In the genomic region with DNA sequence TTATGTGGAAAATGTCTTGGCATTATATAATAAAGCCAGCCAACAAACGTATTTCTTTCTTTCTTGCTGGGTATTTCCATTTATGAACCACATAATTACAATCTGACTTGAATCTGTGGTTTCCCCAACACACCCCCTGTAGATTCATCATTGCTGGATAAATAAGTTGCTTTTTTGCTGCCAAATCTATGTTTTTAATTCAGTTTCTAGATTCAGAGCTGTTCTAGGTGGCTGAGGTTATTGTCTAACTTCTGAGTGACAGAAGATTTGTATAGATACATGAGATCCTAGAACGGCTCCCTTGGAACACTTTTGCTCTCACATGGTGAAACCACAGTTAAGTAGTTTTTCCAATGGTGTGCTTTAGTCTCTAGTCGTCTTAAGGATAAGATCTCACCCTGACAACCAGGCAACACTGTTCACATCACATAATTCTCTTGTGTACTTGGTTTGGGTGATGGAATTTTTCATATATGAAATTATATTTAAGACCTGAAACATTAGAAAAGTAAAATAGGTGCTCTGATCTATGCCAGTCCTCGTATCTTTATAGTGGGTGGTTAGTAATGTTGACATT, we compare ENCODE assay signal across 21 cellular contexts.
DNase-seq lines count a peak whose midpoint lies in the region; ATAC-seq and TF ChIP-seq lines count a peak whose summit lies in the region.
"Had no signal": no experiment of that assay in that cellular context is flagged by ENCODE, and none has a peak within 500 bp of the region (broad histone marks: within the 10 kb centered on the region; RNA-seq: fewer than 3 reads in every experiment).

No MANE protein-coding gene starts in this region.

- H3K27ac ChIP-seq in CD8-positive, alpha-beta T cell (ENCODE audit: low read depth, low read length), result no peak overlapping the region
- no peak overlapping the region for H3K27ac ChIP-seq in transverse colon
- H3K27ac ChIP-seq: BLaER1 treated with 17β-estradiol and CSF1 and Interleukin-3, amounts not matched to agents 10 nM and 100 nM; Peyer's patch had no signal

- H3K36me3 Mint-ChIP-seq in activated CD4-positive, alpha-beta T cell treated with anti-CD3 and anti-CD28 coated beads for 36 hours (ENCODE audit: low read depth), result peaks cover 15% of the 10 kb centered on the region
- H3K36me3 Mint-ChIP-seq in activated CD4-positive, alpha-beta T cell treated with anti-CD3 and anti-CD28 coated beads, Interleukin-2, amount 10 ng/mL, durations not matched to agents 24 days and 14 days (ENCODE audit: low read depth), result peaks cover 4% of the 10 kb centered on the region
- H3K36me3 Mint-ChIP-seq in CD8-positive, alpha-beta T cell, result peaks cover 33% of the 10 kb centered on the region
- peaks cover 15% of the 10 kb centered on the region for H3K36me3 Mint-ChIP-seq in activated naive CD8-positive, alpha-beta T cell treated with anti-CD3 and anti-CD28 coated beads for 36 hours
- no peaks in the 10 kb centered on the region for H3K36me3 Mint-ChIP-seq in osteocyte (ENCODE audit: unreplicated experiment)

- no peaks in the 10 kb centered on the region for H3K27me3 Mint-ChIP-seq in activated CD4-positive, alpha-beta T cell treated with anti-CD3 and anti-CD28 coated beads for 36 hours
- no peaks in the 10 kb centered on the region for H3K27me3 Mint-ChIP-seq in activated CD4-positive, alpha-beta T cell treated with anti-CD3 and anti-CD28 coated beads, Interleukin-2, amount 10 ng/mL, durations not matched to agents 24 days and 14 days
- no peaks in the 10 kb centered on the region for H3K27me3 Mint-ChIP-seq in CD8-positive, alpha-beta T cell (ENCODE audit: low read depth)
- no peaks in the 10 kb centered on the region for H3K27me3 Mint-ChIP-seq in activated naive CD8-positive, alpha-beta T cell treated with anti-CD3 and anti-CD28 coated beads for 36 hours
- H3K27me3 Mint-ChIP-seq in osteocyte (ENCODE audit: unreplicated experiment), result no peaks in the 10 kb centered on the region

- H3K4me1 ChIP-seq in CD8-positive, alpha-beta T cell (ENCODE audit: insufficient read depth, low read length), result no peaks in the 10 kb centered on the region
- peaks cover 0 to 7% (median 0%) of the 10 kb centered on the region in 4 donors for H3K4me1 ChIP-seq in transverse colon
- H3K4me1 ChIP-seq: Peyer's patch had no signal

- no peak for TF ChIP-seq POLR2A in transverse colon (IDR thresholded peaks at IDR 0.05)

- intact Hi-C loops in activated CD4-positive, alpha-beta T cell treated with anti-CD3 and anti-CD28 coated beads for 36 hours (cut with DNase I, micrococcal nuclease), result no loop called here
- intact Hi-C loops in activated CD4-positive, alpha-beta T cell treated with anti-CD3 and anti-CD28 coated beads, Interleukin-2, amount 10 ng/mL, durations not matched to agents 24 days and 14 days (cut with micrococcal nuclease), result no loop called here
- intact Hi-C loops in CD8-positive, alpha-beta T cell (cut with DNase I, micrococcal nuclease), result no loop called here
- intact Hi-C loops in transverse colon (cut with DNase I; ENCODE audit: low total_unique reads), result no loop called here

- TF ChIP-seq CTCF in CD8-positive, alpha-beta T cell (IDR thresholded peaks at IDR 0.05), result no peak
- TF ChIP-seq CTCF in osteocyte (IDR thresholded peaks at IDR 0.05) (no peak), transverse colon (IDR thresholded peaks at IDR 0.05) (no peak)

- in situ Hi-C loops in transverse colon (cut with MboI; ENCODE audit: low pct_ligation_motif_present in 1 of 4, low pct_unique_long_range_greater_than_20kb in 1 of 4, low sequenced_read_pairs in 3 of 4), result no loop called here

- WGBS in transverse colon (ENCODE audit: low coverage in 1 of 2), 2 donors, result 75 to 82% methylated on average over 4 of the region's 4 CpGs

- no peaks in the 10 kb centered on the region for H3K9me3 Mint-ChIP-seq in activated CD4-positive, alpha-beta T cell treated with anti-CD3 and anti-CD28 coated beads for 36 hours (ENCODE audit: low read depth)
- no peaks in the 10 kb centered on the region for H3K9me3 Mint-ChIP-seq in activated CD4-positive, alpha-beta T cell treated with anti-CD3 and anti-CD28 coated beads, Interleukin-2, amount 10 ng/mL, durations not matched to agents 24 days and 14 days
- no peaks in the 10 kb centered on the region for H3K9me3 Mint-ChIP-seq in CD8-positive, alpha-beta T cell
- H3K9me3 Mint-ChIP-seq in activated naive CD8-positive, alpha-beta T cell treated with anti-CD3 and anti-CD28 coated beads for 36 hours, result no peaks in the 10 kb centered on the region
- no peaks in the 10 kb centered on the region for H3K9me3 Mint-ChIP-seq in osteocyte (ENCODE audit: unreplicated experiment)

- no peak overlapping the region for H3K4me3 Mint-ChIP-seq in activated CD4-positive, alpha-beta T cell treated with anti-CD3 and anti-CD28 coated beads for 36 hours
- H3K4me3 Mint-ChIP-seq in activated CD4-positive, alpha-beta T cell treated with anti-CD3 and anti-CD28 coated beads, Interleukin-2, amount 10 ng/mL, durations not matched to agents 24 days and 14 days, result no peak overlapping the region
- no peak overlapping the region for H3K4me3 Mint-ChIP-seq in CD8-positive, alpha-beta T cell
- no peak overlapping the region for H3K4me3 Mint-ChIP-seq in activated naive CD8-positive, alpha-beta T cell treated with anti-CD3 and anti-CD28 coated beads for 36 hours
- H3K4me3 Mint-ChIP-seq in osteocyte (ENCODE audit: unreplicated experiment), result no peak overlapping the region

- POLR2A ChIA-PET in activated CD4-positive, alpha-beta T cell treated with anti-CD3 and anti-CD28 coated beads for 36 hours (lab: Charles Lee), result interaction anchor here (0.6 kb wide), 1 partner anchor 27 kb away, joined by 3 read pairs; no protein-coding TSS in a partner anchor
- POLR2A ChIA-PET in CD8-positive, alpha-beta T cell (lab: Charles Lee), result interaction anchor here (0.6 kb wide), 1 partner anchor 633 kb away, joined by 3 read pairs; no protein-coding TSS in a partner anchor

- H3K9me3 ChIP-seq in CD8-positive, alpha-beta T cell (ENCODE audit: low read length), result no peaks in the 10 kb centered on the region
- no peaks in the 10 kb centered on the region for H3K9me3 ChIP-seq in transverse colon
- H3K9me3 ChIP-seq: Peyer's patch had no signal

- no peaks in the 10 kb centered on the region for H3K27me3 ChIP-seq in CD8-positive, alpha-beta T cell (ENCODE audit: insufficient read depth, low read length)
- H3K27me3 ChIP-seq in transverse colon, result no peaks in the 10 kb centered on the region
- H3K27me3 ChIP-seq: BLaER1 treated with 17β-estradiol and CSF1 and Interleukin-3, amounts not matched to agents 10 nM and 100 nM; Peyer's patch had no signal

- peaks cover 54% of the 10 kb centered on the region for H3K4me1 Mint-ChIP-seq in activated CD4-positive, alpha-beta T cell treated with anti-CD3 and anti-CD28 coated beads for 36 hours
- peaks cover 6% of the 10 kb centered on the region for H3K4me1 Mint-ChIP-seq in activated CD4-positive, alpha-beta T cell treated with anti-CD3 and anti-CD28 coated beads, Interleukin-2, amount 10 ng/mL, durations not matched to agents 24 days and 14 days
- H3K4me1 Mint-ChIP-seq in CD8-positive, alpha-beta T cell (ENCODE audit: low read depth), result peaks cover 54% of the 10 kb centered on the region
- peaks cover 32% of the 10 kb centered on the region for H3K4me1 Mint-ChIP-seq in activated naive CD8-positive, alpha-beta T cell treated with anti-CD3 and anti-CD28 coated beads for 36 hours
- peaks cover 16% of the 10 kb centered on the region for H3K4me1 Mint-ChIP-seq in osteocyte (ENCODE audit: unreplicated experiment)

- CTCF ChIA-PET in activated CD4-positive, alpha-beta T cell treated with anti-CD3 and anti-CD28 coated beads for 36 hours (lab: Charles Lee), result interaction anchor here (0.8 to 1.1 kb wide), 3 partner anchors 16 to 278 kb away, joined by 3 to 4 read pairs (median 3); no protein-coding TSS in a partner anchor
- CTCF ChIA-PET in CD8-positive, alpha-beta T cell (lab: Charles Lee), result no interaction called here

- no peak overlapping the region for H3K27ac Mint-ChIP-seq in activated CD4-positive, alpha-beta T cell treated with anti-CD3 and anti-CD28 coated beads for 36 hours
- H3K27ac Mint-ChIP-seq in activated CD4-positive, alpha-beta T cell treated with anti-CD3 and anti-CD28 coated beads, Interleukin-2, amount 10 ng/mL, durations not matched to agents 24 days and 14 days, result no peak overlapping the region
- H3K27ac Mint-ChIP-seq in CD8-positive, alpha-beta T cell, result peak overlapping the region; percentile 20
- peak overlapping the region; percentile 57 for H3K27ac Mint-ChIP-seq in activated naive CD8-positive, alpha-beta T cell treated with anti-CD3 and anti-CD28 coated beads for 36 hours
- H3K27ac Mint-ChIP-seq in osteocyte (ENCODE audit: unreplicated experiment), result peak overlapping the region; percentile 25

- DNase-seq in activated CD4-positive, alpha-beta T cell treated with anti-CD3 and anti-CD28 coated beads for 36 hours, result no peak
- DNase-seq in activated CD4-positive, alpha-beta T cell treated with anti-CD3 and anti-CD28 coated beads, Interleukin-2, amount 10 ng/mL, durations not matched to agents 24 days and 14 days, result no peak
- DNase-seq in CD8-positive, alpha-beta T cell, result no peak
- DNase-seq in activated naive CD8-positive, alpha-beta T cell treated with anti-CD3 and anti-CD28 coated beads for 36 hours, result no peak
- DNase-seq in osteocyte (ENCODE audit: extremely low spot score, unreplicated experiment), result no peak
- DNase-seq in transverse colon, result no peak
- no peak for DNase-seq in cerebellum (ENCODE audit: low spot score)
- DNase-seq: 8988T, COR-L47, DMS153, EL, HCEC 1CT, IMR-90, NCI-H1417, NCI-H2029, NCI-H2171 treated with DMSO at 0.1 percent for 48 hours, NCI-H510A, NCI-H82, Peyer's patch had no signal

- no peak overlapping the region for H3K4me3 ChIP-seq in CD8-positive, alpha-beta T cell (ENCODE audit: low read depth, low read length)
- H3K4me3 ChIP-seq in transverse colon, result no peak overlapping the region
- H3K4me3 ChIP-seq: BLaER1 treated with 17β-estradiol and CSF1 and Interleukin-3, amounts not matched to agents 10 nM and 100 nM; Peyer's patch had no signal

- peak; percentile 67 for ATAC-seq in activated CD4-positive, alpha-beta T cell treated with anti-CD3 and anti-CD28 coated beads for 36 hours
- no peak for ATAC-seq in CD8-positive, alpha-beta T cell
- no peak for ATAC-seq in HG03108 (IDR thresholded peaks at IDR 0.05; ENCODE audit: unreplicated experiment)

- no peak for TF ChIP-seq EP300 in transverse colon (IDR thresholded peaks at IDR 0.05; ENCODE audit: low read depth)

- H3K36me3 ChIP-seq in CD8-positive, alpha-beta T cell (ENCODE audit: insufficient read depth, low read length), result no peaks in the 10 kb centered on the region
- no peaks in the 10 kb centered on the region for H3K36me3 ChIP-seq in transverse colon
- H3K36me3 ChIP-seq: Peyer's patch had no signal

Comparison
In these comparisons a context has a peak if more than half of its experiments do, and no peak if none do; other contexts are left out.
1. H3K27ac Mint-ChIP-seq: peak in CD8-positive, alpha-beta T cell (single experiment), activated naive CD8-positive, alpha-beta T cell treated with anti-CD3 and anti-CD28 coated beads for 36 hours (single experiment) and osteocyte (single experiment); none in activated CD4-positive, alpha-beta T cell treated with anti-CD3 and anti-CD28 coated beads for 36 hours (single experiment) and activated CD4-positive, alpha-beta T cell treated with anti-CD3 and anti-CD28 coated beads, Interleukin-2, amount 10 ng/mL, durations not matched to agents 24 days and 14 days (single experiment).